In the genomic region with DNA sequence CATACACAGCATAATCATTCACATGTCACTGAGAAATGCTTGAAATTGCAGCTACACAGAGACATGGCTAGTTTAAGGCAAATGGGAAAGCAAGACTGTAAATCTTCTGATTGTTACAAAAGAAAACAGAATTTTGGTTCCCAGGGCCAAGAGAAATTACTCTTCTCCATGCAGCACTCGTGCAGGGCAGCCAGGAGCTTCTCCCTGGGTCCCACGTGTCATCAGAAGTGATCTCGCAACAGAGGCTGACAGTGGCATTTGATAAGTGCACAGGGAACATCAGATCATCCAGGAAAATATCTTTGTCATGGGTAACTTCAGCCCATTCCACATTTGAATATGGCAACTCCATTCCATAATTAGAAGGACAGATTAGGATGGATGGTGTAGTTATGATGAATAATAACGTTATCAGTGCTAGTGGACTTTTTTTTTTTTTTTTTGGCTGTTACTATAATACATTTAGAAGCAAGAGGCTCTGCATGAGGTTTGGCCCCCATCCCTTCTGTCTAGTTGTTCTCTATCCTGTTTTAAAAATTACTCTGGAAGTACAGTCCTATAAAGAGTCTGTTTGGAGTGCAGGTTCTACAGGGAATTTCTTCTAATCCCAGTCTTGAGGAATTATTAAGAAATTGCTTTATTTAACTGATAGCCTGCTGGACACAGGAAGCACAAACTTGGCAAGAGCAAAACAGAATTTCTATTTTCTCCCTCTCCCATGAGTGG, we compare ENCODE assay signal across 31 cellular contexts.
"Had no signal": no experiment of that assay in that cellular context is flagged by ENCODE, and none has a peak within 500 bp of the region (broad histone marks: within the 10 kb centered on the region; RNA-seq: fewer than 3 reads in every experiment).

No MANE protein-coding gene starts in this region.

- FAIRE-seq: TTC549 had no signal

- H3K27me3 Mint-ChIP-seq: activated CD4-positive, alpha-beta T cell treated with anti-CD3 and anti-CD28 coated beads for 36 hours; activated CD4-positive, alpha-beta T cell treated with anti-CD3 and anti-CD28 coated beads, Interleukin-2, amount 10 ng/mL, durations not matched to agents 7 days and 5 days; activated naive CD8-positive, alpha-beta T cell treated with anti-CD3 and anti-CD28 coated beads, Interleukin-2, amount 50 U/mL, for 24 hours; activated T-cell treated with anti-CD3 and anti-CD28 coated beads, Interleukin-2, amount 50 U/mL, for 24 hours; central memory CD8-positive, alpha-beta T cell had no signal

- H3K27ac ChIP-seq: ascending aorta, cardiac muscle cell, Peyer's patch had no signal

- H3K4me3 ChIP-seq: ascending aorta, cardiac muscle cell, MG63, Peyer's patch had no signal

- H3K9me3 ChIP-seq: Peyer's patch had no signal

- H3K27ac Mint-ChIP-seq: activated CD4-positive, alpha-beta T cell treated with anti-CD3 and anti-CD28 coated beads for 36 hours; activated CD4-positive, alpha-beta T cell treated with anti-CD3 and anti-CD28 coated beads, Interleukin-2, amount 10 ng/mL, durations not matched to agents 7 days and 5 days; activated CD8-positive, alpha-beta T cell treated with anti-CD3 and anti-CD28 coated beads, Interleukin-2, amount 10 ng/mL, durations not matched to agents 7 days and 5 days; activated naive CD4-positive, alpha-beta T cell treated with anti-CD3 and anti-CD28 coated beads for 36 hours; activated naive CD8-positive, alpha-beta T cell; activated naive CD8-positive, alpha-beta T cell treated with anti-CD3 and anti-CD28 coated beads, Interleukin-2, amount 50 U/mL, for 24 hours; activated T-cell treated with anti-CD3 and anti-CD28 coated beads, Interleukin-2, amount 50 U/mL, for 24 hours had no signal

- DNase-seq: activated CD4-positive, alpha-beta T cell treated with anti-CD3 and anti-CD28 coated beads for 36 hours; activated CD4-positive, alpha-beta T cell treated with anti-CD3 and anti-CD28 coated beads, Interleukin-2, amount 10 ng/mL, durations not matched to agents 7 days and 5 days; activated CD4-positive, alpha-beta T cell treated with anti-CD3 and anti-CD28 coated beads, Interleukin-2, amount 50 U/mL, for 48 hours; activated CD8-positive, alpha-beta T cell treated with anti-CD3 and anti-CD28 coated beads, Interleukin-2, amount 10 ng/mL, durations not matched to agents 7 days and 5 days; activated gamma-delta T cell treated with Interleukin-2 at 50 U/mL for 16 hours; activated naive CD4-positive, alpha-beta T cell treated with anti-CD3 and anti-CD28 coated beads for 36 hours; activated naive CD8-positive, alpha-beta T cell treated with anti-CD3 and anti-CD28 coated beads, Interleukin-2, amount 50 U/mL, for 24 hours; activated T-cell treated with anti-CD3 and anti-CD28 coated beads, Interleukin-2, amount 50 U/mL, for 24 hours; amniotic stem cell; KG1; MG63; NCI-H1092; NCI-H1436 treated with DMSO at 0.1 percent for 48 hours; NCI-H1694 treated with DMSO at 0.1 percent for 48 hours; NCI-H2029; NCI-H345; NCI-H526; NCI-H748 treated with DMSO at 0.1 percent for 48 hours; NK-92 treated with Interleukin-12 subunit alpha and Interleukin-12 subunit beta, amount 100 ng/mL, for 24 hours; PC-3; Peyer's patch; Right ventricle myocardium superior; SW 1271; T-helper 1 cell; T1000 had no signal

- H3K4me1 Mint-ChIP-seq: central memory CD8-positive, alpha-beta T cell had no signal

- ATAC-seq: activated CD4-positive, alpha-beta T cell treated with anti-CD3 and anti-CD28 coated beads for 36 hours; activated CD4-positive, CD25-positive, alpha-beta regulatory T cell treated with anti-CD3 and anti-CD28 coated beads, Interleukin-2, amount 50 U/mL, for 24 hours; activated CD8-positive, alpha-beta T cell treated with anti-CD3 and anti-CD28 coated beads, Interleukin-2, amount 10 ng/mL, durations not matched to agents 7 days and 5 days; activated naive CD8-positive, alpha-beta T cell treated with anti-CD3 and anti-CD28 coated beads, Interleukin-2, amount 50 U/mL, for 24 hours; PC-3 had no signal

- H3K4me3 Mint-ChIP-seq: activated CD4-positive, alpha-beta T cell treated with anti-CD3 and anti-CD28 coated beads for 36 hours; activated CD4-positive, alpha-beta T cell treated with anti-CD3 and anti-CD28 coated beads, Interleukin-2, amount 10 ng/mL, durations not matched to agents 7 days and 5 days; activated CD8-positive, alpha-beta T cell treated with anti-CD3 and anti-CD28 coated beads, Interleukin-2, amount 10 ng/mL, durations not matched to agents 7 days and 5 days; activated naive CD4-positive, alpha-beta T cell treated with anti-CD3 and anti-CD28 coated beads for 36 hours; activated naive CD8-positive, alpha-beta T cell; activated naive CD8-positive, alpha-beta T cell treated with anti-CD3 and anti-CD28 coated beads, Interleukin-2, amount 50 U/mL, for 24 hours; activated T-cell treated with anti-CD3 and anti-CD28 coated beads, Interleukin-2, amount 50 U/mL, for 24 hours; central memory CD8-positive, alpha-beta T cell had no signal

- H3K36me3 ChIP-seq: ascending aorta, cardiac muscle cell, MG63, Peyer's patch had no signal

- H3K4me1 ChIP-seq: ascending aorta, Peyer's patch had no signal

- H3K27me3 ChIP-seq: ascending aorta, cardiac muscle cell, MG63, Peyer's patch had no signal
